In the genomic region with DNA sequence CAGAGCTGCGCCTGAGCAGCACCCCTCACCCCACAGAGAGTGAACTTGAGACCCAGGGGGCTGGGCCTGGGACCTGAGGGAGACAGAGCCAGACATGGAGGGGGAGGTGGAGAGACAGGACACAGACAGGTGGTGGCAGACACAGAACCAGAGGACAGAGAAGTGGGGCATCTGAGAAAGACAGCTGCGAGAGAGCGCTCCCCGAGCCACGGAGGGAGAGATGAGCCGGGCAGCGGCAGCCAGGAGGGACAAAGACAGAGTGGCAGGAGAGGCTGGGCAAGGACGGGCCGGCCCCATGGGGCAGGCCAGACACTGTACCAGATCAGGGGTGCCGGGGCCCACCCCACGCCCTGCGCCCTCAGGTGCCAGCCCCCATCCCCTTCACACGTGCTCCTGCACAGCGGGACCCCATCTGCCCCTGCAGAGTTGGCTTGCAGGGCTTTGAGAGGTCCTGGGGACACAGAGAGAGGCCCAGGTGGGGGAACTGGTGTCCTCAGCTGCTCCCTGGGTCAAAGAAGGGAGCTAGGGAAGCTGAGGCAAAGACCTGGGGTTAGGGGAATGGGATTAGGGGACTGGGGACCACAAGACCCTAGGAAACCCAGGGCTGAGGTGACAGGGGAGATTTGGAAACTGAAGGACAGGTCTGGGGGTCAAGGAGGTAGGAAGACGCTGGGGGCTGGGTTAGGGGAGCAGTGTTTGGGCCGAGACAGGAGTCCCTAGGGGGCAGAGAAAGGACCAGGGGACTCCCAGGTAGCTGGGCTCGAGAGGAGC, we compare ENCODE assay signal across 8 cellular contexts. TPM values are rescaled to one million over a fixed set of nuclear protein-coding genes. Genes with fewer than 3 reads are reported as not detected.
DNase-seq lines count a peak whose midpoint lies in the region; ATAC-seq and TF ChIP-seq lines count a peak whose summit lies in the region.
"Had no signal": no experiment of that assay in that cellular context is flagged by ENCODE, and none has a peak within 500 bp of the region (broad histone marks: within the 10 kb centered on the region; RNA-seq: fewer than 3 reads in every experiment).

No MANE protein-coding gene starts in this region.

- H3K27ac Mint-ChIP-seq in central memory CD8-positive, alpha-beta T cell (ENCODE audit: low read depth): peak overlapping the region; percentile 60
- H3K27ac Mint-ChIP-seq: activated CD4-positive, alpha-beta T cell treated with anti-CD3 and anti-CD28 coated beads for 36 hours had no signal

- no peak overlapping the region for H4K8ac ChIP-seq in neuronal stem cell (ENCODE audit: low read depth, low read length)

- in situ Hi-C loops in HAP-1 (cut with MboI; ENCODE audit: low sequenced_read_pairs): no loop called here

- intact Hi-C loops in left lung (cut with DNase I): loop anchor here in 1 of 2 donors (5.0 to 10.0 kb wide), 2 partner anchors 158 to 215 kb away; a partner anchor contains a TSS

- H3K4me1 Mint-ChIP-seq in central memory CD8-positive, alpha-beta T cell: peaks cover 28% of the 10 kb centered on the region
- H3K4me1 Mint-ChIP-seq: activated CD4-positive, alpha-beta T cell treated with anti-CD3 and anti-CD28 coated beads for 36 hours had no signal

- H3K18ac ChIP-seq in neuronal stem cell (ENCODE audit: low read length): peak overlapping the region; percentile 67

- H3K4me3 Mint-ChIP-seq in central memory CD8-positive, alpha-beta T cell: peak overlapping the region; percentile 77
- H3K4me3 Mint-ChIP-seq: activated CD4-positive, alpha-beta T cell treated with anti-CD3 and anti-CD28 coated beads for 36 hours had no signal

- H3K36me3 Mint-ChIP-seq in central memory CD8-positive, alpha-beta T cell (ENCODE audit: insufficient read depth): peaks cover 5% of the 10 kb centered on the region

- DNase-seq in HAP-1 (ENCODE audit: low spot score in 2 of 2): no peak
- DNase-seq in central memory CD8-positive, alpha-beta T cell (ENCODE audit: low spot score in 2 of 2): no peak
- DNase-seq in neuronal stem cell (ENCODE audit: low spot score): no peak
- no peak for DNase-seq in nucleus accumbens (lab: John Stamatoyannopoulos, UW)
- no peak for DNase-seq in HK-2 (ENCODE audit: unreplicated experiment)
- DNase-seq in left lung: no peak
- DNase-seq: activated CD4-positive, alpha-beta T cell treated with anti-CD3 and anti-CD28 coated beads for 36 hours had no signal

- no CpG with 5 or more reads among the region's 17 CpGs for WGBS in neuronal stem cell (ENCODE audit: extremely low coverage in 2 of 2, insufficient read length in 2 of 2, insufficient replicate concordance in 1 of 2), 2 donors

- H3K79me1 ChIP-seq in neuronal stem cell (ENCODE audit: low read depth, low read length): no peaks in the 10 kb centered on the region

- H3K9ac ChIP-seq in neuronal stem cell (ENCODE audit: low read depth, low read length, poor library complexity): no peak overlapping the region

- H3K4me3 ChIP-seq in HAP-1 (peak overlapping the region; percentile 22), neuronal stem cell (ENCODE audit: low read length in 2 of 2) (peak overlapping the region; percentile 52 to 69), left lung (no peak overlapping the region)

- peak overlapping the region; percentile 5 for H2AK5ac ChIP-seq in neuronal stem cell (ENCODE audit: low read depth, low read length)

- peaks cover 57% of the 10 kb centered on the region for H3K27me3 Mint-ChIP-seq in central memory CD8-positive, alpha-beta T cell

- H2BK15ac ChIP-seq in neuronal stem cell (ENCODE audit: low read length): peak overlapping the region; percentile 77

- H2BK12ac ChIP-seq in neuronal stem cell (ENCODE audit: low read length): no peak overlapping the region

- no peak for ATAC-seq in central memory CD8-positive, alpha-beta T cell (replicated peaks; ENCODE audit: extremely low read depth, poor library complexity, severe bottlenecking)
- ATAC-seq in left lung: no peak
- ATAC-seq: activated CD4-positive, alpha-beta T cell treated with anti-CD3 and anti-CD28 coated beads for 36 hours had no signal

- peak overlapping the region; percentile 78 for H3K4me2 ChIP-seq in neuronal stem cell (ENCODE audit: insufficient read depth, low read length, poor library complexity, severe bottlenecking)

- H3K4ac ChIP-seq in neuronal stem cell (ENCODE audit: low read length): no peak overlapping the region

- no peaks in the 10 kb centered on the region for H3K36me3 ChIP-seq in HAP-1 (replicated peaks)
- no peaks in the 10 kb centered on the region for H3K36me3 ChIP-seq in neuronal stem cell (replicated peaks in 1 of 2; ENCODE audit: control insufficient read depth in 2 of 2, insufficient read depth in 2 of 2, low read length in 2 of 2)
- no peaks in the 10 kb centered on the region for H3K36me3 ChIP-seq in left lung

- no peak overlapping the region for H4K91ac ChIP-seq in neuronal stem cell (ENCODE audit: low read depth, low read length, poor library complexity)

- H3K9me3 Mint-ChIP-seq in central memory CD8-positive, alpha-beta T cell: no peaks in the 10 kb centered on the region

- no peak overlapping the region for H3K27ac ChIP-seq in neuronal stem cell (replicated peaks; ENCODE audit: low read length)
- H3K27ac ChIP-seq in left lung: no peak overlapping the region

- H2BK120ac ChIP-seq in neuronal stem cell (ENCODE audit: low read depth, low read length): no peak overlapping the region

- H3K9me3 ChIP-seq in HAP-1: no peaks in the 10 kb centered on the region
- no peaks in the 10 kb centered on the region for H3K9me3 ChIP-seq in neuronal stem cell (replicated peaks in 1 of 2; ENCODE audit: control insufficient read depth in 2 of 2, insufficient read depth in 1 of 2, low read depth in 1 of 2, low read length in 2 of 2)
- no peaks in the 10 kb centered on the region for H3K9me3 ChIP-seq in left lung

- H3K4me1 ChIP-seq in HAP-1 (peaks cover 25% of the 10 kb centered on the region), neuronal stem cell (ENCODE audit: control insufficient read depth in 2 of 2, insufficient read depth in 1 of 2, low read depth in 1 of 2, low read length in 2 of 2) (peaks cover 15 to 17% of the 10 kb centered on the region in 2 donors), left lung (peaks cover 2 to 8% of the 10 kb centered on the region in 2 donors)

- H3K23ac ChIP-seq in neuronal stem cell (ENCODE audit: low read depth, low read length, poor library complexity): peak overlapping the region; percentile 34

- H2AFZ ChIP-seq in neuronal stem cell (ENCODE audit: low read length): peak overlapping the region; percentile 88

- no peak overlapping the region for H2BK5ac ChIP-seq in neuronal stem cell (ENCODE audit: low read length)

- H3K14ac ChIP-seq in neuronal stem cell (ENCODE audit: low read length): no peak overlapping the region

- TF ChIP-seq CTCF in left lung (IDR thresholded peaks at IDR 0.05): no peak

- H3K27me3 ChIP-seq in HAP-1 (ENCODE audit: low read depth) (no peaks in the 10 kb centered on the region), neuronal stem cell (ENCODE audit: control insufficient read depth in 3 of 3, insufficient read depth in 3 of 3, low read depth in 1 of 3, low read length in 3 of 3) (peaks cover 0 to 11% (median 8%) of the 10 kb centered on the region in 3 experiments), left lung (peaks cover 0 to 53% of the 10 kb centered on the region in 2 donors)

RNA-seq across cellular contexts. Expression of a gene that starts 0.7 kb away (rescaled TPM):
- 12.0 TPM for polyA plus RNA-seq in neuronal stem cell (2013, experiment 1 of 2)
- polyA plus RNA-seq in neuronal stem cell (2013, experiment 2 of 2): 11.7 TPM
- 1 to 10 TPM in 1 of 2 donors, not detected in 1; 4.6 TPM for total RNA-seq in left lung
- total RNA-seq: activated CD4-positive, alpha-beta T cell treated with anti-CD3 and anti-CD28 coated beads for 36 hours had no signal
- polyA plus RNA-seq: keratinocyte had no signal

RNA-seq across cellular contexts. Expression of a gene that starts 16.3 kb away (rescaled TPM):
- 6.1 TPM for polyA plus RNA-seq in neuronal stem cell (2013, experiment 1 of 2)
- polyA plus RNA-seq in neuronal stem cell (2013, experiment 2 of 2): 6.8 TPM
- under 1 TPM in 1 of 2 donors, not detected in 1; 0.35 TPM for total RNA-seq in left lung
- polyA plus RNA-seq: keratinocyte had no signal

RNA-seq across cellular contexts. Expression of a gene that starts 31.2 kb away (rescaled TPM):
- polyA plus RNA-seq in neuronal stem cell (2013, experiment 1 of 2): 17.2 TPM
- 15.6 TPM for polyA plus RNA-seq in neuronal stem cell (2013, experiment 2 of 2)
- total RNA-seq in left lung: 10 to 100 TPM; 29.3 to 87.0 TPM

RNA-seq across cellular contexts. Expression of a gene that starts 52.6 kb away (rescaled TPM):
- polyA plus RNA-seq in neuronal stem cell (2013, experiment 1 of 2): 23.3 TPM
- 25.6 TPM for polyA plus RNA-seq in neuronal stem cell (2013, experiment 2 of 2)
- total RNA-seq in left lung: 10 to 100 TPM; 32.3 to 35.0 TPM

RNA-seq across cellular contexts. Expression of a gene that starts 52.9 kb away (rescaled TPM):
- 47.5 TPM for polyA plus RNA-seq in neuronal stem cell (2013, experiment 1 of 2)
- polyA plus RNA-seq in neuronal stem cell (2013, experiment 2 of 2): 49.0 TPM
- 100 to 1,000 TPM in 1 of 2 donors, 10 to 100 TPM in 1; 80.7 to 126 TPM for total RNA-seq in left lung

Comparison
In these comparisons a context has a peak if more than half of its experiments do, and no peak if none do; other contexts are left out.
1. H3K4me3 ChIP-seq: peak in HAP-1 (single experiment) and neuronal stem cell (2 of 2); none in left lung (0 of 2).